15 cellular contexts compared by ENCODE assay signal in genomic region chr17:80695979-80696378, GRCh38.
DNase-seq lines count a peak whose midpoint lies in the region; ATAC-seq lines count a peak whose summit lies in the region.
"Had no signal": no experiment of that assay in that cellular context is flagged by ENCODE, and none has a peak within 500 bp of the region (broad histone marks: within the 10 kb centered on the region; RNA-seq: fewer than 3 reads in every experiment).

No MANE protein-coding gene starts in this region.

- H4K91ac ChIP-seq in mesenchymal stem cell (ENCODE audit: low read length), result no peak overlapping the region

- peak overlapping the region; percentile 64 for H3K27ac Mint-ChIP-seq in activated naive CD8-positive, alpha-beta T cell

- ATAC-seq in GM18873 (IDR thresholded peaks at IDR 0.05; ENCODE audit: low FRiP score, unreplicated experiment) (no peak), GM19463 (IDR thresholded peaks at IDR 0.05; ENCODE audit: unreplicated experiment) (no peak)

- no peak overlapping the region for H2AFZ ChIP-seq in mesenchymal stem cell (ENCODE audit: low read depth, low read length)

- H3K9ac ChIP-seq in mesenchymal stem cell (ENCODE audit: low read length), result peak overlapping the region; percentile 43

- DNase-seq in DMS53 (lab: John Stamatoyannopoulos, UW) (peak; percentile 73), DMS53 treated with DMSO at 0.1 percent for 48 hours (lab: John Stamatoyannopoulos, UW; ENCODE audit: unreplicated experiment) (no peak), GM03348 (ENCODE audit: low spot score) (peak; percentile 33), mesenchymal stem cell (no peak), GOT3 (lab: John Stamatoyannopoulos, UW) (no peak)
- DNase-seq: 8988T; CD8-positive, alpha-beta memory T cell; GF-D8; MG63; stimulated activated CD4-positive, alpha-beta T cell treated with anti-CD3 and anti-CD28 coated beads, Interleukin-2, amount 100 ng/mL, for 24 hours had no signal

- no peaks in the 10 kb centered on the region for H3K9me3 ChIP-seq in mesenchymal stem cell (ENCODE audit: control insufficient read depth, low read length)
- H3K9me3 ChIP-seq: tibial nerve had no signal

- H3K4ac ChIP-seq in mesenchymal stem cell (ENCODE audit: low read depth in 1 of 2, low read length in 2 of 2), result no peak overlapping the region

- H3K4me3 Mint-ChIP-seq in activated naive CD8-positive, alpha-beta T cell, result no peak overlapping the region
- H3K4me3 Mint-ChIP-seq: CD8-positive, alpha-beta memory T cell had no signal

- no peak overlapping the region for H2AK5ac ChIP-seq in mesenchymal stem cell (ENCODE audit: low read length, severe bottlenecking)

- peak overlapping the region; percentile 7 for H4K8ac ChIP-seq in mesenchymal stem cell (ENCODE audit: low read length)

- H3K27me3 ChIP-seq in mesenchymal stem cell (ENCODE audit: control insufficient read depth in 1 of 2, insufficient read depth in 1 of 2, low read length in 2 of 2), result no peaks in the 10 kb centered on the region
- H3K27me3 ChIP-seq: dorsolateral prefrontal cortex, MG63, tibial nerve had no signal

- no peak overlapping the region for H2BK5ac ChIP-seq in mesenchymal stem cell (ENCODE audit: low read depth, low read length, poor library complexity, severe bottlenecking)

- H3K9me3 Mint-ChIP-seq in activated naive CD8-positive, alpha-beta T cell (ENCODE audit: low read depth), result peaks cover 3% of the 10 kb centered on the region
- H3K9me3 Mint-ChIP-seq: CD8-positive, alpha-beta memory T cell had no signal

- H3K4me2 ChIP-seq in mesenchymal stem cell (ENCODE audit: low read length, poor library complexity, severe bottlenecking), result no peak overlapping the region

- H3K36me3 ChIP-seq in mesenchymal stem cell (ENCODE audit: control insufficient read depth in 1 of 2, insufficient read depth in 2 of 2, low read depth in 1 of 2, low read length in 2 of 2), result peaks cover 0 to 8% of the 10 kb centered on the region in 2 experiments
- H3K36me3 ChIP-seq: MG63, tibial nerve had no signal

- H3K18ac ChIP-seq in mesenchymal stem cell (ENCODE audit: low read depth in 1 of 2, low read length in 2 of 2), result no peak overlapping the region

- no peak overlapping the region for H2BK12ac ChIP-seq in mesenchymal stem cell (ENCODE audit: low read length in 2 of 2)

- no peaks in the 10 kb centered on the region for H3K27me3 Mint-ChIP-seq in activated naive CD8-positive, alpha-beta T cell
- H3K27me3 Mint-ChIP-seq: CD8-positive, alpha-beta memory T cell had no signal

- no peak overlapping the region for H2BK120ac ChIP-seq in mesenchymal stem cell (ENCODE audit: low read depth, low read length)

- H2BK15ac ChIP-seq in mesenchymal stem cell (ENCODE audit: low read depth, poor library complexity, severe bottlenecking), result no peak overlapping the region

- H3K4me1 Mint-ChIP-seq in activated naive CD8-positive, alpha-beta T cell (ENCODE audit: low read depth), result peaks cover 54% of the 10 kb centered on the region

- H3K27ac ChIP-seq in mesenchymal stem cell (ENCODE audit: low read length, poor library complexity, severe bottlenecking), result no peak overlapping the region
- H3K27ac ChIP-seq: tibial nerve had no signal

- H3K23ac ChIP-seq in mesenchymal stem cell (ENCODE audit: low read length in 2 of 2), result no peak overlapping the region

- no peak overlapping the region for H3K14ac ChIP-seq in mesenchymal stem cell (ENCODE audit: low read length in 2 of 2)

- H3K36me3 Mint-ChIP-seq in activated naive CD8-positive, alpha-beta T cell, result peaks cover 5% of the 10 kb centered on the region

- 98% methylated on average over 4 of the region's 4 CpGs for WGBS in mesenchymal stem cell

- peaks cover 26% of the 10 kb centered on the region for H3K4me1 ChIP-seq in mesenchymal stem cell (ENCODE audit: control insufficient read depth, insufficient read depth, low read depth, low read length)

- peaks cover 59% of the 10 kb centered on the region for H3K79me1 ChIP-seq in mesenchymal stem cell (replicated peaks; ENCODE audit: low read length, poor library complexity, severe bottlenecking)

- H3K4me3 ChIP-seq in mesenchymal stem cell (ENCODE audit: insufficient read depth in 1 of 2, low read depth in 1 of 2, low read length in 2 of 2), result no peak overlapping the region
- H3K4me3 ChIP-seq: dorsolateral prefrontal cortex, MG63, tibial nerve had no signal

Comparison
In these comparisons a context has a peak if more than half of its experiments do, and no peak if none do; other contexts are left out.
1. DNase-seq: peak in DMS53 (single experiment) and GM03348 (single experiment); none in DMS53 treated with DMSO at 0.1 percent for 48 hours (single experiment), mesenchymal stem cell (single experiment) and GOT3 (single experiment).